In the genomic region with DNA sequence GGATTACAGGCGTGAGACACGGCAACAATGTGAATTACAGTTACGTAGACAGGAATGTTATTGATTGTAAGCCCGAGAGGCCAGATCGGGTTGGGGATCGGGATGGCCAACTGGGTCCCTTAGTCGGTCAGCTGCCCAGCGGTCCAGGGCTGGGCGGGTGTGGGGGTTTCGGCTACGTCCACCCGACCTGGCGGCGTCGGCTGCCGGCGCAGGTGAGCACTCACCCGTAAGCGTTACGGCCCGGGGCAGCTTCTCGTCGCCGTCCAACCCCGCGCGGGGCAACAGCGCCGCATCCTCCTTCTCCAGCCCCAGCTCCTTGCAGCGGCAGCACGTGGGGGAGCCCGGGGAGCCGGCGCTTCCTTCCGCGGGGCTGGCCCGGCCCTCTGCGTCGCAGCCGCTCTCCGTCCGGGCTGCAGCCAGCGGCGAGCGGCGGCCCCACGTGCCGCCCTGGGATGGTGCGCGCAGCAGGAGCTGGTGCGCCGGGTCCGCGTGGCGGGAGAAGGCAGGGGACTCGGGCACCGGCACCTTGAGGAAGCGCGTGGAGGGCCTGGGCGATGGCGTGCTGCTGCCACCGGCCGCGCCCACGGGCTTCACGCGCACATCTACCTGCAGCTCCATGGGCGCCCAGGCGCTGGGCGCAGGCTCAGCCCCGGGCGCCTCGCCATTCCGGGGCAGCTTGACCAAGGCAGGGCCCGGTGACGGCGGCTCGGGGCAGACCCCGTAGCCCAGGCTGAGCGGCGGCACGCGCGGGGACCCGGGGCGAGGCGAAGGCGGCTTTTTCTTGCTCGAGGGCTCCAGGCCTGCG, we compare ENCODE assay signal across 9 cellular contexts. TPM values are rescaled to one million over a fixed set of nuclear protein-coding genes. Genes with fewer than 3 reads are reported as not detected.
DNase-seq lines count a peak whose midpoint lies in the region; ATAC-seq lines count a peak whose summit lies in the region.
"Had no signal": no experiment of that assay in that cellular context is flagged by ENCODE, and none has a peak within 500 bp of the region (broad histone marks: within the 10 kb centered on the region; RNA-seq: fewer than 3 reads in every experiment).

No MANE protein-coding gene starts in this region.

- no peak overlapping the region for H3K27ac ChIP-seq in ectodermal cell (ENCODE audit: insufficient read depth, low read depth, low read length, poor library complexity, severe bottlenecking)
- no peak overlapping the region for H3K27ac ChIP-seq in naive thymus-derived CD4-positive, alpha-beta T cell (ENCODE audit: low read depth, low read length)
- H3K27ac ChIP-seq: epithelial cell of prostate had no signal

- H3K4me3 Mint-ChIP-seq in naive thymus-derived CD4-positive, alpha-beta T cell, result peak overlapping the region; percentile 44 to 76 (median 66)

- no peaks in the 10 kb centered on the region for H3K4me1 ChIP-seq in ectodermal cell (ENCODE audit: control insufficient read depth, insufficient read depth, low read length)
- H3K4me1 ChIP-seq in naive thymus-derived CD4-positive, alpha-beta T cell (ENCODE audit: control insufficient read depth in 2 of 2, insufficient read depth in 2 of 2, low read length in 2 of 2), result no peaks in the 10 kb centered on the region

- peak overlapping the region; percentile 24 for H3K4me3 ChIP-seq in ectodermal cell (ENCODE audit: insufficient read depth, low read depth, low read length)
- peak overlapping the region; percentile 33 for H3K4me3 ChIP-seq in naive thymus-derived CD4-positive, alpha-beta T cell (ENCODE audit: low read length)

- intact Hi-C loops in naive thymus-derived CD4-positive, alpha-beta T cell (cut with micrococcal nuclease), result no loop called here

- 3 to 4% methylated on average over 90 of the region's 90 CpGs for WGBS in ectodermal cell, 2 experiments

- peaks cover 24 to 50% (median 29%) of the 10 kb centered on the region in 5 donors for H3K27me3 Mint-ChIP-seq in naive thymus-derived CD4-positive, alpha-beta T cell

- H3K9me3 ChIP-seq in ectodermal cell (ENCODE audit: control insufficient read depth, low read length), result no peaks in the 10 kb centered on the region
- no peaks in the 10 kb centered on the region for H3K9me3 ChIP-seq in naive thymus-derived CD4-positive, alpha-beta T cell (ENCODE audit: control insufficient read depth in 2 of 3, low read length in 3 of 3)

- ATAC-seq in GM21528 (IDR thresholded peaks at IDR 0.05; ENCODE audit: low FRiP score, unreplicated experiment), result peak; percentile 22
- ATAC-seq in naive thymus-derived CD4-positive, alpha-beta T cell, result peak; percentile 36

- CTCF ChIA-PET in naive thymus-derived CD4-positive, alpha-beta T cell (lab: Charles Lee), result no interaction called here

- H3K36me3 ChIP-seq in ectodermal cell (ENCODE audit: control insufficient read depth, insufficient read depth, low read length), result no peaks in the 10 kb centered on the region
- no peaks in the 10 kb centered on the region for H3K36me3 ChIP-seq in naive thymus-derived CD4-positive, alpha-beta T cell (ENCODE audit: control insufficient read depth in 2 of 3, insufficient read depth in 3 of 3, low read length in 3 of 3)

- no peaks in the 10 kb centered on the region for H3K36me3 Mint-ChIP-seq in naive thymus-derived CD4-positive, alpha-beta T cell

- H3K9me3 Mint-ChIP-seq in naive thymus-derived CD4-positive, alpha-beta T cell, result peaks cover 0 to 1% (median 0%) of the 10 kb centered on the region in 11 donors

- POLR2A ChIA-PET in naive thymus-derived CD4-positive, alpha-beta T cell (lab: Charles Lee), result no interaction called here

- peak; percentile 38 for DNase-seq in COLO668 (lab: John Stamatoyannopoulos, UW; ENCODE audit: unreplicated experiment)
- DNase-seq in NCI-H69 (lab: John Stamatoyannopoulos, UW), result peak; percentile 70
- DNase-seq in naive thymus-derived CD4-positive, alpha-beta T cell, result peak in 5 of 9 donors; percentile 4 to 31 (median 12)
- no peak for DNase-seq in A172 (ENCODE audit: low spot score)
- DNase-seq in HuH-7 (ENCODE audit: low spot score), result no peak
- no peak for DNase-seq in cerebellum (ENCODE audit: low spot score)

- H3K4me1 Mint-ChIP-seq in naive thymus-derived CD4-positive, alpha-beta T cell, result peaks cover 0 to 8% (median 0%) of the 10 kb centered on the region in 7 donors

- H3K27me3 ChIP-seq in ectodermal cell (ENCODE audit: control insufficient read depth, insufficient read depth, low read length, poor library complexity, severe bottlenecking), result peaks cover 38% of the 10 kb centered on the region
- H3K27me3 ChIP-seq in naive thymus-derived CD4-positive, alpha-beta T cell (ENCODE audit: control insufficient read depth in 2 of 2, insufficient read depth in 2 of 2, low read length in 2 of 2), result peaks cover 0 to 2% of the 10 kb centered on the region in 2 donors

- H3K27ac Mint-ChIP-seq in naive thymus-derived CD4-positive, alpha-beta T cell, result no peak overlapping the region

RNA-seq across cellular contexts. Expression of a gene that starts 0.6 kb away (rescaled TPM):
- 1.3 TPM for polyA plus RNA-seq in ectodermal cell (2013, experiment 1 of 4)
- polyA plus RNA-seq in ectodermal cell (2013, experiment 2 of 4), result 1.8 TPM
- polyA plus RNA-seq in ectodermal cell (2013, experiment 3 of 4), result 1.5 TPM
- 1.5 TPM for polyA plus RNA-seq in ectodermal cell (2013, experiment 4 of 4)
- not detected for total RNA-seq in naive thymus-derived CD4-positive, alpha-beta T cell
- not detected for polyA plus RNA-seq in naive thymus-derived CD4-positive, alpha-beta T cell
- total RNA-seq in A172 (2014; rRNA removed; shearing (Covaris generic)), result 0.12 TPM in 1 of 2 replicates, not detected in the other
- total RNA-seq in cerebellum, result not detected

RNA-seq across cellular contexts. Expression of a gene that starts 40.6 kb away (rescaled TPM):
- 1.1 TPM for polyA plus RNA-seq in ectodermal cell (2013, experiment 1 of 4)
- polyA plus RNA-seq in ectodermal cell (2013, experiment 2 of 4), result 1.1 TPM
- 0.75 TPM for polyA plus RNA-seq in ectodermal cell (2013, experiment 3 of 4)
- polyA plus RNA-seq in ectodermal cell (2013, experiment 4 of 4), result 1.5 TPM
- total RNA-seq in naive thymus-derived CD4-positive, alpha-beta T cell, result not detected
- polyA plus RNA-seq in naive thymus-derived CD4-positive, alpha-beta T cell, result not detected
- total RNA-seq in A172 (2014; rRNA removed; shearing (Covaris generic)), result not detected in 2 replicates
- 3.8 TPM for total RNA-seq in cerebellum

Comparison
In these comparisons a context has a peak if more than half of its experiments do, and no peak if none do; other contexts are left out.
1. DNase-seq: peak in COLO668 (single experiment), NCI-H69 (single experiment) and naive thymus-derived CD4-positive, alpha-beta T cell (5 of 9); none in A172 (single experiment), HuH-7 (single experiment) and cerebellum (single experiment).